Comparison of ENCODE assay signal across 8 cellular contexts in the genomic region with DNA sequence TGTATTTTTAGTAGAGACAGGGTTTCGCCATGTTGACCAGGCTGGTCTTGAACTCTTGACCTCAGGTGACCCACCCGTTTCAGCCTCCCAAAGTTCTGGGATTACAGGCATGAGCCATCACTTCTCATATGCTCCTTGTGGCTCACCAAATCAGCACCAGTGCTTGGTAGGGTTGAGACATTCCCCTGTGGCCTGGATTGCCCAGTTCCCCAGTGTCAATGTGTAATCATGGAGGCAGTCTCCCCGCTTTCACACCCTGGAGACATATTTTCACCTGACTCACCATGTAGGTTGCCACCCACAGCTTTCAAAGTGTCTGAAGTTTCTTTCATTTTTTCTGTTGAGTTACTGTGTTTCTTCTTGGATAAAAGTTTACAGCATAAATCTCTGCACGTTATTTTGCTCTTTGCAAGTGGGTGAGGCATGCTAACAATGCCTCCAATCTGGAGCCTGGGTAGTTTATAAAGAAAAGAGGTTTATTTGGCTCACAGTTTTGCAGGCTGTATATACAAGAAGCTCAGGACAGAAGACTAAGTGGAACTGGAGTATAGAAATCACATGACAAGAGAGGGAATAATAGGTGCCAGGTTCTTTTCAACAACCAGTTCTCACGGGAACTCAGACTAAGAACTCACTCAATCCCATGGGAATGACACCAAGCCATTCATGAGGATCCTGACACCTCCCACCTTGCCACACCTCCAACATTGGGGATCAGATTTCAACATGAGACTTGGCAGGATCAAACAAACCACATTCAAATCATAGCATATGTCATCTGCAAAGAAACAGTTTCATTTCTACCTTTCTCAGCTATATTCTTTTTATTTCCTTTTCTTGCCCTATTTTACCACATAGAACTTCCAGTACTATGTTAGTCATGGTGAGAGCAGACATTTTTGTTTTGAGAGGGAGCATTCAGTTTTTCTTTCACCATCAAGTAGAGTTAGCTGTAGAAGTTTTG.
DNase-seq lines count a peak whose midpoint lies in the region; ATAC-seq and TF ChIP-seq lines count a peak whose summit lies in the region.

No MANE protein-coding gene starts in this region.

- H3K4me2 ChIP-seq in mammary epithelial cell (ENCODE audit: insufficient read depth, low read depth, low read length): peak overlapping the region; percentile 75

- ATAC-seq in right lobe of liver (no peak), HG02763 (IDR thresholded peaks at IDR 0.05; ENCODE audit: unreplicated experiment) (no peak)

- H3K4me1 ChIP-seq in mammary epithelial cell (ENCODE audit: insufficient read depth, low read length): peaks cover 25% of the 10 kb centered on the region
- no peaks in the 10 kb centered on the region for H3K4me1 ChIP-seq in right lobe of liver

- H3K9me3 ChIP-seq in mammary epithelial cell (replicated peaks; ENCODE audit: insufficient read depth, low read length) (no peaks in the 10 kb centered on the region), right lobe of liver (no peaks in the 10 kb centered on the region)

- CTCF ChIA-PET in mammary epithelial cell (lab: Charles Lee; ENCODE audit: low non-redundant PET): interaction anchor here (0.7 kb wide), 1 partner anchor 480 kb away, joined by 4 read pairs; no protein-coding TSS in a partner anchor

- intact Hi-C loops in mammary epithelial cell (cut with micrococcal nuclease): loop anchor here (1.0 kb wide), 1 partner anchor 112 kb away; no protein-coding TSS in a partner anchor
- intact Hi-C loops in right lobe of liver (cut with DNase I): no loop called here
- intact Hi-C loops in dorsolateral prefrontal cortex (cut with DNase I): no loop called here

- BruUV-seq in mammary epithelial cell (replicated peaks; lab: Mats Ljungman, UMichigan): TSS peak; percentile 99

- H3K27me3 ChIP-seq in mammary epithelial cell (ENCODE audit: insufficient read depth, low read length) (no peaks in the 10 kb centered on the region), right lobe of liver (no peaks in the 10 kb centered on the region), dorsolateral prefrontal cortex (no peaks in the 10 kb centered on the region)

- H3K27ac ChIP-seq in mammary epithelial cell (ENCODE audit: insufficient read depth, low read depth, low read length) (peak overlapping the region; percentile 85), right lobe of liver (no peak overlapping the region), dorsolateral prefrontal cortex (no peak overlapping the region)

- no peaks in the 10 kb centered on the region for H3K79me2 ChIP-seq in mammary epithelial cell (ENCODE audit: insufficient read depth, low read length)

- in situ Hi-C loops in mammary epithelial cell (cut with MboI; ENCODE audit: low sequenced_read_pairs in 2 of 2): no loop called here

- peak overlapping the region; percentile 15 for H3K9ac ChIP-seq in mammary epithelial cell (ENCODE audit: insufficient read depth, low read length)

- H3K4me3 ChIP-seq in mammary epithelial cell (replicated peaks in 1 of 3; ENCODE audit: insufficient read depth in 1 of 3, low read depth in 2 of 3, low read length in 3 of 3) (peak overlapping the region in 2 of 3 experiments; percentile 19 to 26), right lobe of liver (no peak overlapping the region), dorsolateral prefrontal cortex (no peak overlapping the region)

- no peaks in the 10 kb centered on the region for H4K20me1 ChIP-seq in mammary epithelial cell (ENCODE audit: insufficient read depth, low read length)

- H3K36me3 ChIP-seq in mammary epithelial cell (ENCODE audit: insufficient read depth, low read length): no peaks in the 10 kb centered on the region
- H3K36me3 ChIP-seq in right lobe of liver: no peaks in the 10 kb centered on the region

- DNase-seq in NCI-H524 (lab: John Stamatoyannopoulos, UW): peak; percentile 7 to 32
- DNase-seq in NCI-H524 treated with DMSO at 0.1 percent for 48 hours (lab: John Stamatoyannopoulos, UW): no peak
- peak; percentile 27 for DNase-seq in NCI-H1105 treated with DMSO at 0.1 percent for 48 hours (lab: John Stamatoyannopoulos, UW)
- peak; percentile 93 for DNase-seq in mammary epithelial cell
- peak; percentile 22 to 33 (median 32) for DNase-seq in stimulated activated CD4-positive, alpha-beta T cell treated with anti-CD3 and anti-CD28 coated beads, TNF-alpha, amount 100 ng/mL, for 24 hours (ENCODE audit: low read depth in 3 of 3)
- DNase-seq in right lobe of liver: no peak
- DNase-seq in dorsolateral prefrontal cortex: no peak

- 46% methylated on average over 3 of the region's 5 CpGs for WGBS in mammary epithelial cell (ENCODE audit: low coverage, missing lambda C conversion rate)
- 92% methylated on average over 5 of the region's 5 CpGs for WGBS in right lobe of liver (ENCODE audit: insufficient coverage, low coverage, low lambda C conversion rate, missing lambda C conversion rate)

- TF ChIP-seq CTCF in mammary epithelial cell (conservative IDR thresholded peaks at IDR 0.05 in 1 of 2, IDR thresholded peaks at IDR 0.05 in 1 of 2; ENCODE audit: extremely low read depth in 1 of 2, insufficient read depth in 1 of 2, low read depth in 1 of 2, low read length in 2 of 2): no peak
- TF ChIP-seq CTCF in right lobe of liver (IDR thresholded peaks at IDR 0.05): no peak
- TF ChIP-seq CTCF in dorsolateral prefrontal cortex (IDR thresholded peaks at IDR 0.05 in 54 of 56, conservative IDR thresholded peaks at IDR 0.05 in 2 of 56; ENCODE audit: low read depth in 1 of 56, partially characterized antibody in 56 of 56): no peak

- dilution Hi-C loops in mammary epithelial cell (cut with HindIII; ENCODE audit: low sequenced_read_pairs): no loop called here

- TF ChIP-seq POLR2A in right lobe of liver (IDR thresholded peaks at IDR 0.05): no peak

- H2AFZ ChIP-seq in mammary epithelial cell (ENCODE audit: low read depth, low read length): no peak overlapping the region

Comparison
In these comparisons a context has a peak if more than half of its experiments do, and no peak if none do; other contexts are left out.
1. DNase-seq: peak in NCI-H524 (2 of 2), NCI-H1105 treated with DMSO at 0.1 percent for 48 hours (single experiment), mammary epithelial cell (single experiment) and stimulated activated CD4-positive, alpha-beta T cell treated with anti-CD3 and anti-CD28 coated beads, TNF-alpha, amount 100 ng/mL, for 24 hours (3 of 3); none in NCI-H524 treated with DMSO at 0.1 percent for 48 hours (single experiment), right lobe of liver (0 of 3) and dorsolateral prefrontal cortex (0 of 10).
2. H3K4me3 ChIP-seq: peak in mammary epithelial cell (2 of 3); none in right lobe of liver (0 of 3) and dorsolateral prefrontal cortex (0 of 59).